Comparison of ENCODE assay signal across 8 cellular contexts in genomic region chr2:27262379-27263286, GRCh38. TPM values are rescaled to one million over a fixed set of nuclear protein-coding genes. Genes with fewer than 3 reads are reported as not detected.
A peak's percentile ranks its signal among the peaks of the same experiment; 100 is the strongest.
DNase-seq lines count a peak whose midpoint lies in the region; ATAC-seq, FAIRE-seq and TF ChIP-seq lines count a peak whose summit lies in the region.

TSS of gene SLC30A3 (minus strand) at chr2:27263047. CDS start at chr2:27262906, 141 bp downstream.

- no peaks in the 10 kb centered on the region; the same call in 1 of the 2 replicates for H4K20me1 ChIP-seq in K562 (replicated peaks; ENCODE audit: control insufficient read depth, insufficient read depth, low read length)

- H3K9ac ChIP-seq in K562 (ENCODE audit: insufficient read depth in 1 of 2, low read depth in 2 of 2, low read length in 2 of 2), result peak within 1 kb of the TSS; percentile 46 to 92; a peak in 3 of 4 replicates

- H3K27ac Mint-ChIP-seq in Caco-2 (ENCODE audit: unreplicated experiment) (no peak within 1 kb of the TSS), immature natural killer cell (no peak within 1 kb of the TSS)

- H3K4me3 ChIP-seq in Caco-2 (ENCODE audit: low read depth, low read length), result peak within 1 kb of the TSS; percentile 58
- peak within 1 kb of the TSS; percentile 53 for H3K4me3 ChIP-seq in K562

- peak in 1 of 2 experiments; percentile 12 for TF ChIP-seq CTCF in Caco-2 (IDR thresholded peaks at IDR 0.05; ENCODE audit: insufficient read depth in 1 of 2, low read depth in 1 of 2, low read length in 1 of 2, severe bottlenecking in 1 of 2, unreplicated experiment in 1 of 2)
- peak in 2 of 3 experiments; percentile 15 to 64; a peak in 2 of 6 replicates for TF ChIP-seq CTCF in K562 (IDR thresholded peaks at IDR 0.05 in 2 of 3, conservative IDR thresholded peaks at IDR 0.05 in 1 of 3; ENCODE audit: insufficient read depth in 2 of 3, low read depth in 1 of 3, low read length in 3 of 3)

- H3K9me3 Mint-ChIP-seq in Caco-2 (ENCODE audit: unreplicated experiment) (no peaks in the 10 kb centered on the region), immature natural killer cell (peaks cover 0 to 4% (median 0%) of the 10 kb centered on the region in 6 donors)

- H3K4me1 Mint-ChIP-seq in Caco-2 (ENCODE audit: low read depth, unreplicated experiment), result peaks cover 13% of the 10 kb centered on the region
- H3K4me1 Mint-ChIP-seq in immature natural killer cell, result peaks cover 32 to 33% of the 10 kb centered on the region in 2 donors

- intact Hi-C loops in Caco-2 (cut with micrococcal nuclease; ENCODE audit: unreplicated experiment) (loop anchor here (5.0 kb wide), 1 partner anchor 45 kb away; the partner anchor contains the start of gene CAD), K562 (cut with micrococcal nuclease) (no loop called here)

- FAIRE-seq in K562 (lab: Jason Lieb, UNC), result peak; percentile 37

- ATAC-seq in K562 (peak; percentile 94), HG02981 (IDR thresholded peaks at IDR 0.05; ENCODE audit: unreplicated experiment) (no peak), GM19467 (IDR thresholded peaks at IDR 0.05; ENCODE audit: unreplicated experiment) (no peak)

- no peak for TF ChIP-seq POLR2A in K562 (conservative IDR thresholded peaks at IDR 0.05)

- H2AFZ ChIP-seq in K562 (ENCODE audit: low read depth, low read length), result peak within 1 kb of the TSS; percentile 91

- TF ChIP-seq RAD21 in K562 (CRISPR knock-in tag; conservative IDR thresholded peaks at IDR 0.05 in 1 of 2, IDR thresholded peaks at IDR 0.05 in 1 of 2), result no peak

- BruUV-seq in Caco-2 (replicated peaks; lab: Mats Ljungman, UMichigan) (no TSS peak), K562 (replicated peaks; lab: Mats Ljungman, UMichigan) (no TSS peak)

- POLR2A ChIA-PET in Caco-2 (lab: Charles Lee) (interaction anchor here (0.5 to 1.0 kb wide), 3 partner anchors 14 to 628 kb away, joined by 3 to 4 read pairs (median 3); partner anchors contain the start of genes BABAM2 and RBKS), K562 (lab: Yijun Ruan, JAX) (no interaction called here)

- no peaks in the 10 kb centered on the region for H3K9me1 ChIP-seq in K562 (ENCODE audit: control insufficient read depth, insufficient read depth, low read length)

- H3K27ac ChIP-seq in K562 (ENCODE audit: extremely low read depth, low read depth, low read length), result no peak within 1 kb of the TSS

- CTCF ChIA-PET in Caco-2 (lab: Charles Lee) (interaction anchor here (0.8 to 1.9 kb wide), 7 partner anchors 14 to 169 kb away, joined by 3 to 8 read pairs (median 5); no protein-coding TSS in a partner anchor), K562 (lab: Yijun Ruan, JAX; ENCODE audit: low intra/inter-chr PET ratio) (interaction anchor here (1.4 kb wide), 1 partner anchor 17 kb away, joined by 5 read pairs; no protein-coding TSS in a partner anchor)

- in situ Hi-C loops in K562 (cut with MboI), result no loop called here

- H3K36me3 Mint-ChIP-seq in Caco-2 (ENCODE audit: insufficient read depth, unreplicated experiment) (no peaks in the 10 kb centered on the region), immature natural killer cell (no peaks in the 10 kb centered on the region)

- H3K9me3 ChIP-seq in Caco-2, result no peaks in the 10 kb centered on the region
- H3K9me3 ChIP-seq in K562 (replicated peaks; ENCODE audit: control insufficient read depth, insufficient read depth, low read depth, low read length), result no peaks in the 10 kb centered on the region; the same call in 1 of the 2 replicates

- no peak for TF ChIP-seq EP300 in K562 (IDR thresholded peaks at IDR 0.05; ENCODE audit: low read length)

- H3K27me3 Mint-ChIP-seq in Caco-2 (ENCODE audit: insufficient read depth, unreplicated experiment) (peaks cover 27% of the 10 kb centered on the region), immature natural killer cell (ENCODE audit: low read depth in 3 of 3) (peaks cover 23 to 39% (median 32%) of the 10 kb centered on the region in 3 donors)

- peaks cover 6% of the 10 kb centered on the region; the same call in 1 of the 2 replicates for H3K27me3 ChIP-seq in Caco-2 (replicated peaks; ENCODE audit: control insufficient read depth, insufficient read depth, low read length)
- peaks cover 31 to 43% of the 10 kb centered on the region in 2 experiments; a peak in 4 of 5 replicates for H3K27me3 ChIP-seq in K562 (ENCODE audit: control insufficient read depth in 2 of 2, insufficient read depth in 2 of 2, low read length in 2 of 2)

- H3K4me1 ChIP-seq in Caco-2 (peaks cover 18% of the 10 kb centered on the region), K562 (replicated peaks in 1 of 2; ENCODE audit: control insufficient read depth in 2 of 2, insufficient read depth in 2 of 2, low read length in 2 of 2) (peaks cover 0 to 42% of the 10 kb centered on the region in 2 experiments; a peak in 3 of 5 replicates)

- peak within 1 kb of the TSS; percentile 76 for H3K4me2 ChIP-seq in K562 (ENCODE audit: insufficient read depth, low read length)

- H3K36me3 ChIP-seq in Caco-2 (ENCODE audit: control insufficient read depth, insufficient read depth, low read length) (no peaks in the 10 kb centered on the region), K562 (ENCODE audit: control insufficient read depth, insufficient read depth, low read length) (no peaks in the 10 kb centered on the region)

- DNase-seq in Caco-2 (peak; percentile 60 to 66), HUDEP-2 (lab: John Stamatoyannopoulos, UW; ENCODE audit: unreplicated experiment in 76 of 76) (peak in 43 of 76 experiments; percentile 5 to 70 (median 31)), T-helper 22 cell (ENCODE audit: low read depth) (peak; percentile 47), K562 (ENCODE audit: extremely low read depth in 1 of 4, low spot score in 3 of 4) (peak; percentile 81 to 99 (median 96)), immature natural killer cell (peak; percentile 33 to 42 (median 38))
- DNase-seq in stimulated activated CD4-positive, alpha-beta T cell treated with anti-CD3 and anti-CD28 coated beads, Interleukin-15, amount 100 ng/mL, for 1 hour (ENCODE audit: low read depth in 1 of 2, low spot score in 1 of 2), result peak; percentile 44 to 57

- 2% methylated on average over 46 of the region's 96 CpGs for WGBS in K562 (ENCODE audit: insufficient coverage, low coverage, missing lambda C conversion rate)

- H3K79me2 ChIP-seq in K562 (ENCODE audit: control insufficient read depth, insufficient read depth, low read length), result no peaks in the 10 kb centered on the region

- H3K4me3 Mint-ChIP-seq in Caco-2 (ENCODE audit: unreplicated experiment) (peak within 1 kb of the TSS; percentile 74), immature natural killer cell (peak within 1 kb of the TSS; percentile 72 to 89 (median 85))

TF ChIP-seq in K562, 482 proteins besides CTCF, POLR2A, EP300 and RAD21 (continues in another document):
- TF ChIP-seq PHF8 (IDR thresholded peaks at IDR 0.05; ENCODE audit: borderline replicate concordance, low read length) (peak; percentile 18; the same call in 1 of the 2 replicates), ZNF41 (CRISPR knock-in tag; conservative IDR thresholded peaks at IDR 0.05) (no peak), ZNF224 (CRISPR knock-in tag; IDR thresholded peaks at IDR 0.05) (no peak), BHLHE40 (IDR thresholded peaks at IDR 0.05; ENCODE audit: low read length) (no peak), POLR2G (IDR thresholded peaks at IDR 0.05; ENCODE audit: low read depth, low read length) (peak; percentile 66), TBP (optimal IDR thresholded peaks at IDR 0.05; ENCODE audit: low read depth, low read length) (peak; percentile 23), E2F6 (IDR thresholded peaks at IDR 0.05; ENCODE audit: borderline replicate concordance in 1 of 2, extremely low read depth in 1 of 2, insufficient read depth in 1 of 2, insufficient read length in 1 of 2, low read depth in 1 of 2, low read length in 1 of 2, poor library complexity in 1 of 2, severe bottlenecking in 1 of 2) (peak in 1 of 2 experiments; percentile 16), NRF1 (conservative IDR thresholded peaks at IDR 0.05 in 1 of 2, IDR thresholded peaks at IDR 0.05 in 1 of 2) (peak in 1 of 2 experiments; percentile 11; a peak in 1 of 4 replicates), MTA1 (IDR thresholded peaks at IDR 0.05; ENCODE audit: borderline replicate concordance) (no peak), HEY1 (CRISPR knock-in tag; IDR thresholded peaks at IDR 0.05; ENCODE audit: borderline replicate concordance) (no peak), CCNT2 (IDR thresholded peaks at IDR 0.05; ENCODE audit: borderline replicate concordance, extremely low read depth, insufficient read length, low read depth, low read length) (peak; percentile 49), HNRNPL (IDR thresholded peaks at IDR 0.05; ENCODE audit: low read depth, low read length) (no peak), MYBL2 (IDR thresholded peaks at IDR 0.05; ENCODE audit: low read depth) (no peak), MYBL2 (CRISPR knock-in tag; IDR thresholded peaks at IDR 0.05; ENCODE audit: borderline replicate concordance) (no peak), ZNF253 (CRISPR knock-in tag; conservative IDR thresholded peaks at IDR 0.05) (no peak), NFATC3 (IDR thresholded peaks at IDR 0.05) (no peak)

RNA-seq across cellular contexts. Expression of gene SLC30A3, which starts in this region (rescaled TPM):
- total RNA-seq in Caco-2 (2022) (3.9 and 4.3 TPM in 2 replicates), K562 (2014; rRNA removed) (0.68 and 2.4 TPM in 2 replicates), K562 (2014; rRNA removed; fragmentation: Illumina TruSeq; extraction: Trizol) (0.10 and 0.36 TPM in 2 replicates), K562 (2015; rRNA removed; fragmentation: Illumina TruSeq; extraction: Trizol) (0.41 and 0.58 TPM in 2 replicates), K562 (2021) (2.0 and 2.2 TPM in 2 replicates)
- 4.4 and 10.5 TPM in 2 replicates for total RNA-seq in K562 (2011; cell fraction: chromatin; rRNA removed; ENCODE audit: low replicate concordance)
- 4.5 and 6.7 TPM in 2 replicates for total RNA-seq in K562 (2011; cell fraction: nucleolus; rRNA removed)
- total RNA-seq in K562 (2011; cell fraction: nucleoplasm; rRNA removed), result 6.2 and 8.4 TPM in 2 replicates
- polyA plus RNA-seq in K562 (2011; rRNA removed) (1.2 and 3.1 TPM in 2 replicates), K562 (2014; fragmentation: Illumina TruSeq; extraction: Trizol) (1.1 and 2.2 TPM in 2 replicates), K562 (2014; fragmentation: Nextera tagmentation; extraction: Ambion mirVana) (under 1 TPM in 1 of 2 experiments, not detected in 1; 0.03 TPM), K562 (2014; rRNA removed) (2.3 and 2.7 TPM in 2 replicates), immature natural killer cell (not detected)
- polyA plus RNA-seq in K562 (2011; cell fraction: cytosol; rRNA removed), result 5.3 and 8.9 TPM in 2 replicates
- 12.9 and 17.5 TPM in 2 replicates for polyA plus RNA-seq in K562 (2011; cell fraction: nucleus; rRNA removed)
- polyA plus RNA-seq in K562 (2012), result 1.6 and 2.0 TPM in 2 replicates
- polyA minus RNA-seq in K562 (2011; rRNA and poly(A)+ RNA removed), result 1.2 and 1.4 TPM in 2 replicates
- polyA minus RNA-seq in K562 (2011; cell fraction: cytosol; rRNA and poly(A)+ RNA removed), result 2.7 and 3.5 TPM in 2 replicates
- 1.9 and 2.3 TPM in 2 replicates for polyA minus RNA-seq in K562 (2011; cell fraction: nucleus; rRNA and poly(A)+ RNA removed)

Comparison
In these comparisons a context has a peak if more than half of its experiments do, and no peak if none do; other contexts are left out.
1. Peak in DNase-seq in immature natural killer cell; RNA of the gene not detected or under 1 TPM.
2. DNase-seq: peak in every context shown above with its lines; median percentile 96 in K562; 63 in Caco-2; 50 in stimulated activated CD4-positive, alpha-beta T cell treated with anti-CD3 and anti-CD28 coated beads, Interleukin-15, amount 100 ng/mL, for 1 hour; 47 in T-helper 22 cell; 38 in immature natural killer cell; 31 in HUDEP-2.